16 cellular contexts compared by ENCODE assay signal in genomic region chr1:214164157-214164556, GRCh38.
"Had no signal": no experiment of that assay in that cellular context is flagged by ENCODE, and none has a peak within 500 bp of the region (broad histone marks: within the 10 kb centered on the region; RNA-seq: fewer than 3 reads in every experiment).

No MANE protein-coding gene starts in this region.

- H3K27me3 ChIP-seq: right atrium auricular region, upper lobe of right lung had no signal

- H3K27ac ChIP-seq: left lung, right atrium auricular region, spleen, suprapubic skin, tibial artery, upper lobe of right lung had no signal

- DNase-seq: activated CD4-positive, alpha-beta T cell treated with anti-CD3 and anti-CD28 coated beads for 4 hours; activated CD4-positive, alpha-beta T cell treated with anti-CD3 and anti-CD28 coated beads, Interleukin-2, amount 50 U/mL, for 48 hours; activated CD8-positive, alpha-beta memory T cell treated with anti-CD3 and anti-CD28 coated beads for 24 hours; activated effector memory CD4-positive, alpha-beta T cell treated with Interleukin-2 at 50 U/mL for 16 hours; activated naive CD4-positive, alpha-beta T cell treated with Interleukin-2 at 50 U/mL for 16 hours; anterior cingulate cortex; left lung; mucosa of descending colon; nucleus accumbens; spleen; stimulated activated naive CD4-positive, alpha-beta T cell; tibial artery; upper lobe of right lung had no signal

- H3K4me3 ChIP-seq: left lung, lung, mucosa of descending colon, right atrium auricular region, spleen, suprapubic skin, tibial artery, upper lobe of right lung had no signal

- H3K9me3 ChIP-seq: left lung, mucosa of descending colon, right atrium auricular region, spleen, suprapubic skin, tibial artery, upper lobe of right lung had no signal

- ATAC-seq: left lung, mucosa of descending colon, upper lobe of right lung had no signal

- H3K4me1 ChIP-seq: left lung, right atrium auricular region, spleen, suprapubic skin, tibial artery, upper lobe of right lung had no signal

- H3K36me3 ChIP-seq: left lung, right atrium auricular region, spleen, suprapubic skin, tibial artery, upper lobe of right lung had no signal
